ENCODE assay signal across 26 cellular contexts in the genomic region with DNA sequence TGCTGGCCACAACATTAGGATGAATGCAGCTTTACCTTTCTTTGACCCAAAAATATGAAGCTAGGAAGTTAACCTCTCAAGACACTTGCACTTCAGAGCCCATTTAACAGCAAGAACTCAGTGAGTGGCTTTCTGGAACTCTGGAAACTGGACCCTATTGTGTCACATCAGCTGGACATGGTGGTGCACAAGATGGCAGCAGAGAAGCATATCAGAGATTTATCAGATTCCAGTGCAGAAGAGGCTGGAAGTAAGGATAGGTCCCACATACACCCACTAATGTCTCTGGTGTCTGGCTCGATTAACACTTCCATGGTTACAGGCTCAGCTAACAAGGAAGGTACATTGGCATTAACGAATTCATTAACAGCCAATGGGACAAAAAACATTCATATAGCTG.
"Had no signal": no experiment of that assay in that cellular context is flagged by ENCODE, and none has a peak within 500 bp of the region (broad histone marks: within the 10 kb centered on the region; RNA-seq: fewer than 3 reads in every experiment).

No MANE protein-coding gene starts in this region.

- H3K9me3 Mint-ChIP-seq: activated CD8-positive, alpha-beta T cell treated with anti-CD3 and anti-CD28 coated beads for 36 hours; activated T-helper 17 cell treated with anti-CD3 and anti-CD28 coated beads, Interleukin-2, amount 50 U/mL, for 72 hours; nephron; T-helper 1 cell treated with Interleukin-12 subunit alpha and Interleukin-12 subunit beta and Interleukin-4 antibody, amounts not matched to agents 30 μg/mL and 1 μg/mL, for 36 hours had no signal

- H3K4me1 ChIP-seq: foreskin keratinocyte, left lung, right lobe of liver, testis, transverse colon had no signal

- H3K36me3 ChIP-seq: brain microvascular endothelial cell, left lung, right lobe of liver, transverse colon had no signal

- DNase-seq: activated CD4-positive, alpha-beta T cell treated with anti-CD3 and anti-CD28 coated beads, Interleukin-2, amount 50 U/mL, for 1 hour; activated CD8-positive, alpha-beta T cell treated with anti-CD3 and anti-CD28 coated beads for 36 hours; activated gamma-delta T cell treated with Interleukin-2 at 50 U/mL for 16 hours; activated naive CD4-positive, alpha-beta T cell treated with anti-CD3 and anti-CD28 coated beads, Interleukin-2, amount 50 U/mL, for 16 hours; activated T-cell treated with anti-CD3 and anti-CD28 coated beads, Interleukin-2, amount 50 U/mL, for 4 hours; amniotic stem cell; brain microvascular endothelial cell; caudate nucleus; cortex of kidney; effector memory CD8-positive, alpha-beta T cell; foreskin keratinocyte; kidney glomerular epithelial cell; left lung; mucosa of descending colon; stimulated activated CD4-positive, alpha-beta T cell treated with anti-CD3 and anti-CD28 coated beads, Interleukin-12 subunit alpha, Interleukin-12 subunit beta, amount 100 ng/mL, for 4 hours; stimulated activated CD4-positive, alpha-beta T cell treated with anti-CD3 and anti-CD28 coated beads, Interleukin-4, amount 100 ng/mL, for 1 hour; stimulated activated naive CD8-positive, alpha-beta T cell treated with anti-CD3 and anti-CD28 coated beads, Interleukin-15, Interleukin-2, amounts not matched to agents 100 U/mL and 50 U/mL, for 24 hours; T1000; testis; transverse colon had no signal

- H3K4me1 Mint-ChIP-seq: activated T-helper 17 cell treated with anti-CD3 and anti-CD28 coated beads, Interleukin-2, amount 50 U/mL, for 72 hours; nephron had no signal

- H3K27me3 ChIP-seq: brain microvascular endothelial cell, foreskin keratinocyte, left lung, right lobe of liver, testis, transverse colon had no signal

- H3K27ac Mint-ChIP-seq: activated CD8-positive, alpha-beta T cell treated with anti-CD3 and anti-CD28 coated beads for 36 hours; activated T-helper 17 cell treated with anti-CD3 and anti-CD28 coated beads, Interleukin-2, amount 50 U/mL, for 72 hours; effector memory CD8-positive, alpha-beta T cell; nephron; T-helper 1 cell treated with Interleukin-12 subunit alpha and Interleukin-12 subunit beta and Interleukin-4 antibody, amounts not matched to agents 30 μg/mL and 1 μg/mL, for 36 hours had no signal

- H3K9me3 ChIP-seq: left lung, mucosa of descending colon, right lobe of liver, testis, transverse colon had no signal

- H3K4me3 ChIP-seq: left lung, lung, mucosa of descending colon, right lobe of liver, skin epidermis, testis, transverse colon had no signal

- H3K27me3 Mint-ChIP-seq: activated CD8-positive, alpha-beta T cell treated with anti-CD3 and anti-CD28 coated beads for 36 hours; activated T-helper 17 cell treated with anti-CD3 and anti-CD28 coated beads, Interleukin-2, amount 50 U/mL, for 72 hours; effector memory CD8-positive, alpha-beta T cell had no signal

- H3K27ac ChIP-seq: brain microvascular endothelial cell, foreskin keratinocyte, left lung, right lobe of liver, skin epidermis, testis, transverse colon had no signal

- ATAC-seq: activated CD8-positive, alpha-beta T cell treated with anti-CD3 and anti-CD28 coated beads for 36 hours; activated T-cell treated with anti-CD3 and anti-CD28 coated beads, Interleukin-2, amount 50 U/mL, for 4 hours; activated T-helper 17 cell treated with anti-CD3 and anti-CD28 coated beads, Interleukin-2, amount 50 U/mL, for 72 hours; effector memory CD8-positive, alpha-beta T cell; foreskin keratinocyte; left lung; mucosa of descending colon; right lobe of liver; stimulated activated naive CD8-positive, alpha-beta T cell treated with anti-CD3 and anti-CD28 coated beads, Interleukin-15, Interleukin-2, amounts not matched to agents 100 U/mL and 50 U/mL, for 24 hours had no signal

- H3K4me3 Mint-ChIP-seq: activated CD8-positive, alpha-beta T cell treated with anti-CD3 and anti-CD28 coated beads for 36 hours; activated T-cell treated with anti-CD3 and anti-CD28 coated beads, Interleukin-2, amount 50 U/mL, for 4 hours; activated T-helper 17 cell treated with anti-CD3 and anti-CD28 coated beads, Interleukin-2, amount 50 U/mL, for 72 hours; effector memory CD8-positive, alpha-beta T cell; nephron; T-helper 1 cell treated with Interleukin-12 subunit alpha and Interleukin-12 subunit beta and Interleukin-4 antibody, amounts not matched to agents 30 μg/mL and 1 μg/mL, for 36 hours had no signal
